Comparison of ENCODE assay signal across 8 cellular contexts in genomic region chr17:50956750-50957523, GRCh38.
A peak's percentile ranks its signal among the peaks of the same experiment; 100 is the strongest.
DNase-seq lines count a peak whose midpoint lies in the region; ATAC-seq and TF ChIP-seq lines count a peak whose summit lies in the region.

No MANE protein-coding gene starts in this region.

- H3K27me3 ChIP-seq in gastroesophageal sphincter (no peaks in the 10 kb centered on the region), uterus (no peaks in the 10 kb centered on the region)

- no peak overlapping the region for H3K4me3 ChIP-seq in gastroesophageal sphincter
- H3K4me3 ChIP-seq in uterus, result no peak overlapping the region

- H3K36me3 ChIP-seq in gastroesophageal sphincter (peaks cover 0 to 33% of the 10 kb centered on the region in 2 donors), uterus (no peaks in the 10 kb centered on the region)

- peak; percentile 47 for ATAC-seq in gastroesophageal sphincter

- CTCF ChIA-PET in RWPE1 (lab: Yijun Ruan, JAX), result interaction anchor here (0.5 to 8.5 kb wide), 9 partner anchors 18 to 1503 kb away, joined by 3 to 54 read pairs (median 4); partner anchors contain the start of gene TOB1

- H3K9me3 ChIP-seq in gastroesophageal sphincter, result no peaks in the 10 kb centered on the region
- H3K9me3 ChIP-seq in uterus, result no peaks in the 10 kb centered on the region

- TF ChIP-seq POLR2A in gastroesophageal sphincter (IDR thresholded peaks at IDR 0.05) (no peak), uterus (IDR thresholded peaks at IDR 0.05) (no peak)

- H3K4me1 ChIP-seq in gastroesophageal sphincter, result peaks cover 0 to 43% (median 23%) of the 10 kb centered on the region in 3 donors
- peaks cover 0 to 5% of the 10 kb centered on the region in 2 donors for H3K4me1 ChIP-seq in uterus

- intact Hi-C loops in posterior cingulate gyrus (cut with DNase I), result loop anchor here (5.0 kb wide), 1 partner anchor 175 kb away; no protein-coding TSS in a partner anchor
- intact Hi-C loops in uterus (cut with DNase I; ENCODE audit: low total_unique reads), result no loop called here

- WGBS in gastroesophageal sphincter (ENCODE audit: low coverage in 1 of 2), 2 donors, result 47 to 71% methylated on average over 5 to 6 of the region's 13 CpGs

- H3K27ac ChIP-seq in RWPE1, result peak overlapping the region; percentile 3; the same call in 1 of the 2 replicates
- peak overlapping the region in 3 of 4 donors; percentile 18 to 92 (median 73) for H3K27ac ChIP-seq in gastroesophageal sphincter
- peak overlapping the region; percentile 68 to 72 for H3K27ac ChIP-seq in uterus

- TF ChIP-seq CTCF in LNCAP (IDR thresholded peaks at IDR 0.05) (peak; percentile 72), RWPE1 (conservative IDR thresholded peaks at IDR 0.05; ENCODE audit: low read depth) (peak; percentile 77), gastroesophageal sphincter (IDR thresholded peaks at IDR 0.05) (peak in 3 of 4 experiments; percentile 61 to 87 (median 66)), uterus (IDR thresholded peaks at IDR 0.05) (peak; percentile 63 to 70 (median 68))

- TF ChIP-seq EP300 in gastroesophageal sphincter (IDR thresholded peaks at IDR 0.05), result no peak

- DNase-seq in DMS 273 (lab: John Stamatoyannopoulos, UW; ENCODE audit: unreplicated experiment) (peak; percentile 86), DMS 273 treated with DMSO at 0.1 percent for 48 hours (lab: John Stamatoyannopoulos, UW) (no peak), RWPE1 (ENCODE audit: low spot score) (peak; percentile 39), posterior cingulate gyrus (peak in 9 of 10 donors; percentile 35 to 93 (median 66)), uterus (peak; percentile 60 to 69)
- DNase-seq in activated effector memory CD4-positive, alpha-beta T cell treated with Interleukin-2 at 50 U/mL for 16 hours, result peak; percentile 50

- POLR2A ChIA-PET in RWPE1 (lab: Yijun Ruan, JAX; ENCODE audit: low non-redundant PET), result no interaction called here

Comparison
In these comparisons a context has a peak if more than half of its experiments do, and no peak if none do; other contexts are left out.
1. H3K27ac ChIP-seq: peak in every context shown above with its lines; median percentile 73 in gastroesophageal sphincter; 70 in uterus; 3 in RWPE1.